ENCODE assay signal across 15 cellular contexts in genomic region chr22:43305806-43306205, GRCh38.
"Had no signal": no experiment of that assay in that cellular context is flagged by ENCODE, and none has a peak within 500 bp of the region (broad histone marks: within the 10 kb centered on the region; RNA-seq: fewer than 3 reads in every experiment).

No MANE protein-coding gene starts in this region.

- H3K36me3 ChIP-seq: lower lobe of right lung, prostate gland, spleen, stomach, thoracic aorta had no signal

- H3K9me3 ChIP-seq: lower lobe of right lung, prostate gland, spleen, stomach, thoracic aorta had no signal

- H3K27ac ChIP-seq: lower lobe of right lung, prostate gland, spleen had no signal

- H3K4me3 Mint-ChIP-seq: activated CD8-positive, alpha-beta T cell treated with anti-CD3 and anti-CD28 coated beads for 36 hours; nephron progenitor cell; WTC11 had no signal

- H3K27me3 ChIP-seq: stomach had no signal

- H3K9me3 Mint-ChIP-seq: activated CD8-positive, alpha-beta T cell treated with anti-CD3 and anti-CD28 coated beads for 36 hours; activated naive CD4-positive, alpha-beta T cell treated with anti-CD3 and anti-CD28 coated beads, Interleukin-2, amount 50 U/mL, for 72 hours; nephron progenitor cell; WTC11 had no signal

- H3K4me1 ChIP-seq: lower lobe of right lung, prostate gland had no signal

- H3K4me3 ChIP-seq: lower lobe of right lung, prostate gland, spleen, stomach, thoracic aorta had no signal

- H3K4me1 Mint-ChIP-seq: WTC11 had no signal

- ATAC-seq: activated CD8-positive, alpha-beta T cell treated with anti-CD3 and anti-CD28 coated beads for 36 hours; activated naive CD4-positive, alpha-beta T cell treated with anti-CD3 and anti-CD28 coated beads, Interleukin-2, amount 50 U/mL, for 72 hours; lower lobe of right lung; sciatic nerve; WTC11 had no signal

- H3K27ac Mint-ChIP-seq: activated CD8-positive, alpha-beta T cell treated with anti-CD3 and anti-CD28 coated beads for 36 hours; activated naive CD4-positive, alpha-beta T cell treated with anti-CD3 and anti-CD28 coated beads, Interleukin-2, amount 50 U/mL, for 72 hours; nephron progenitor cell; WTC11 had no signal

- DNase-seq: activated CD4-positive, alpha-beta T cell treated with anti-CD3 and anti-CD28 coated beads for 4 hours; activated CD8-positive, alpha-beta T cell treated with anti-CD3 and anti-CD28 coated beads for 36 hours; activated gamma-delta T cell; activated T-cell treated with anti-CD3 and anti-CD28 coated beads, Interleukin-2, amount 50 U/mL, for 48 hours; caudate nucleus; lower lobe of right lung; nephron progenitor cell; spleen; stimulated activated CD4-positive, alpha-beta T cell treated with anti-CD3 and anti-CD28 coated beads, Interleukin-1b, Interleukin-23, amount 100 ng/mL, for 48 hours; stomach had no signal

- H3K36me3 Mint-ChIP-seq: activated naive CD4-positive, alpha-beta T cell treated with anti-CD3 and anti-CD28 coated beads, Interleukin-2, amount 50 U/mL, for 72 hours; WTC11 had no signal

- H3K27me3 Mint-ChIP-seq: activated CD8-positive, alpha-beta T cell treated with anti-CD3 and anti-CD28 coated beads for 36 hours had no signal
